Comparison of ENCODE assay signal across 1 cellular context in genomic region chr17:62950067-62950466, GRCh38.
TF ChIP-seq lines count a peak whose summit lies in the region.

No MANE protein-coding gene starts in this region.

TF ChIP-seq in HepG2, 621 proteins besides CTCF, POLR2A, EP300 and RAD21:
- TF ChIP-seq ZNF615 (CRISPR knock-in tag; IDR thresholded peaks at IDR 0.05; ENCODE audit: borderline replicate concordance) (no peak), ZSCAN9 (CRISPR knock-in tag; IDR thresholded peaks at IDR 0.05; ENCODE audit: borderline replicate concordance) (no peak), MIER3 (CRISPR knock-in tag; IDR thresholded peaks at IDR 0.05; ENCODE audit: borderline replicate concordance) (no peak), KAT7 (CRISPR knock-in tag; IDR thresholded peaks at IDR 0.05; ENCODE audit: borderline replicate concordance) (no peak), TFE3 (CRISPR knock-in tag; IDR thresholded peaks at IDR 0.05) (no peak), CCDC6 (CRISPR knock-in tag; IDR thresholded peaks at IDR 0.05) (no peak), THYN1 (CRISPR knock-in tag; IDR thresholded peaks at IDR 0.05; ENCODE audit: borderline replicate concordance, low read depth) (no peak), PRPF4 (IDR thresholded peaks at IDR 0.05; ENCODE audit: low read depth, low read length, poor library complexity, severe bottlenecking) (no peak)
- TF ChIP-seq, protein P1, sequence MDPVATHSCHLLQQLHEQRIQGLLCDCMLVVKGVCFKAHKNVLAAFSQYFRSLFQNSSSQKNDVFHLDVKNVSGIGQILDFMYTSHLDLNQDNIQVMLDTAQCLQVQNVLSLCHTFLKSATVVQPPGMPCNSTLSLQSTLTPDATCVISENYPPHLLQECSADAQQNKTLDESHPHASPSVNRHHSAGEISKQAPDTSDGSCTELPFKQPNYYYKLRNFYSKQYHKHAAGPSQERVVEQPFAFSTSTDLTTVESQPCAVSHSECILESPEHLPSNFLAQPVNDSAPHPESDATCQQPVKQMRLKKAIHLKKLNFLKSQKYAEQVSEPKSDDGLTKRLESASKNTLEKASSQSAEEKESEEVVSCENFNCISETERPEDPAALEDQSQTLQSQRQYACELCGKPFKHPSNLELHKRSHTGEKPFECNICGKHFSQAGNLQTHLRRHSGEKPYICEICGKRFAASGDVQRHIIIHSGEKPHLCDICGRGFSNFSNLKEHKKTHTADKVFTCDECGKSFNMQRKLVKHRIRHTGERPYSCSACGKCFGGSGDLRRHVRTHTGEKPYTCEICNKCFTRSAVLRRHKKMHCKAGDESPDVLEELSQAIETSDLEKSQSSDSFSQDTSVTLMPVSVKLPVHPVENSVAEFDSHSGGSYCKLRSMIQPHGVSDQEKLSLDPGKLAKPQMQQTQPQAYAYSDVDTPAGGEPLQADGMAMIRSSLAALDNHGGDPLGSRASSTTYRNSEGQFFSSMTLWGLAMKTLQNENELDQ (CRISPR knock-in tag; IDR thresholded peaks at IDR 0.05; ENCODE audit: borderline replicate concordance) = no peak
- TF ChIP-seq, protein P2, sequence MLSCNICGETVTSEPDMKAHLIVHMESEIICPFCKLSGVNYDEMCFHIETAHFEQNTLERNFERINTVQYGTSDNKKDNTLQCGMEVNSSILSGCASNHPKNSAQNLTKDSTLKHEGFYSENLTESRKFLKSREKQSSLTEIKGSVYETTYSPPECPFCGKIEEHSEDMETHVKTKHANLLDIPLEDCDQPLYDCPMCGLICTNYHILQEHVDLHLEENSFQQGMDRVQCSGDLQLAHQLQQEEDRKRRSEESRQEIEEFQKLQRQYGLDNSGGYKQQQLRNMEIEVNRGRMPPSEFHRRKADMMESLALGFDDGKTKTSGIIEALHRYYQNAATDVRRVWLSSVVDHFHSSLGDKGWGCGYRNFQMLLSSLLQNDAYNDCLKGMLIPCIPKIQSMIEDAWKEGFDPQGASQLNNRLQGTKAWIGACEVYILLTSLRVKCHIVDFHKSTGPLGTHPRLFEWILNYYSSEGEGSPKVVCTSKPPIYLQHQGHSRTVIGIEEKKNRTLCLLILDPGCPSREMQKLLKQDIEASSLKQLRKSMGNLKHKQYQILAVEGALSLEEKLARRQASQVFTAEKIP (CRISPR knock-in tag; IDR thresholded peaks at IDR 0.05; ENCODE audit: borderline replicate concordance) = no peak
- TF ChIP-seq, protein P3, sequence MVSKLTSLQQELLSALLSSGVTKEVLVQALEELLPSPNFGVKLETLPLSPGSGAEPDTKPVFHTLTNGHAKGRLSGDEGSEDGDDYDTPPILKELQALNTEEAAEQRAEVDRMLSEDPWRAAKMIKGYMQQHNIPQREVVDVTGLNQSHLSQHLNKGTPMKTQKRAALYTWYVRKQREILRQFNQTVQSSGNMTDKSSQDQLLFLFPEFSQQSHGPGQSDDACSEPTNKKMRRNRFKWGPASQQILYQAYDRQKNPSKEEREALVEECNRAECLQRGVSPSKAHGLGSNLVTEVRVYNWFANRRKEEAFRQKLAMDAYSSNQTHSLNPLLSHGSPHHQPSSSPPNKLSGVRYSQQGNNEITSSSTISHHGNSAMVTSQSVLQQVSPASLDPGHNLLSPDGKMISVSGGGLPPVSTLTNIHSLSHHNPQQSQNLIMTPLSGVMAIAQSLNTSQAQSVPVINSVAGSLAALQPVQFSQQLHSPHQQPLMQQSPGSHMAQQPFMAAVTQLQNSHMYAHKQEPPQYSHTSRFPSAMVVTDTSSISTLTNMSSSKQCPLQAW (CRISPR knock-in tag; IDR thresholded peaks at IDR 0.05) = no peak
- TF ChIP-seq, protein P4, sequence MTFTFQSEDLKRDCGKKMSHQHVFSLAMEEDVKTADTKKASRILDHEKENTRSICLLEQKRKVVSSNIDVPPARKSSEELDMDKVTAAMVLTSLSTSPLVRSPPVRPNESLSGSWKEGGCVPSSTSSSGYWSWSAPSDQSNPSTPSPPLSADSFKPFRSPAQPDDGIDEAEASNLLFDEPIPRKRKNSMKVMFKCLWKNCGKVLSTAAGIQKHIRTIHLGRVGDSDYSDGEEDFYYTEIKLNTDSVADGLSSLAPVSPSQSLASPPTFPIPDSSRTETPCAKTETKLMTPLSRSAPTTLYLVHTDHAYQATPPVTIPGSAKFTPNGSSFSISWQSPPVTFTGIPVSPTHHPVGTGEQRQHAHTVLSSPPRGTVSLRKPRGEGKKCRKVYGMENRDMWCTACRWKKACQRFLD (CRISPR knock-in tag; IDR thresholded peaks at IDR 0.05; ENCODE audit: borderline replicate concordance) = no peak
- TF ChIP-seq, protein P5, sequence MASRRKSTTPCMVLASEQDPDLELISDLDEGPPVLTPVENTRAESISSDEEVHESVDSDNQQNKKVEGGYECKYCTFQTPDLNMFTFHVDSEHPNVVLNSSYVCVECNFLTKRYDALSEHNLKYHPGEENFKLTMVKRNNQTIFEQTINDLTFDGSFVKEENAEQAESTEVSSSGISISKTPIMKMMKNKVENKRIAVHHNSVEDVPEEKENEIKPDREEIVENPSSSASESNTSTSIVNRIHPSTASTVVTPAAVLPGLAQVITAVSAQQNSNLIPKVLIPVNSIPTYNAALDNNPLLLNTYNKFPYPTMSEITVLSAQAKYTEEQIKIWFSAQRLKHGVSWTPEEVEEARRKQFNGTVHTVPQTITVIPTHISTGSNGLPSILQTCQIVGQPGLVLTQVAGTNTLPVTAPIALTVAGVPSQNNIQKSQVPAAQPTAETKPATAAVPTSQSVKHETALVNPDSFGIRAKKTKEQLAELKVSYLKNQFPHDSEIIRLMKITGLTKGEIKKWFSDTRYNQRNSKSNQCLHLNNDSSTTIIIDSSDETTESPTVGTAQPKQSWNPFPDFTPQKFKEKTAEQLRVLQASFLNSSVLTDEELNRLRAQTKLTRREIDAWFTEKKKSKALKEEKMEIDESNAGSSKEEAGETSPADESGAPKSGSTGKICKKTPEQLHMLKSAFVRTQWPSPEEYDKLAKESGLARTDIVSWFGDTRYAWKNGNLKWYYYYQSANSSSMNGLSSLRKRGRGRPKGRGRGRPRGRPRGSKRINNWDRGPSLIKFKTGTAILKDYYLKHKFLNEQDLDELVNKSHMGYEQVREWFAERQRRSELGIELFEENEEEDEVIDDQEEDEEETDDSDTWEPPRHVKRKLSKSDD (CRISPR knock-in tag; IDR thresholded peaks at IDR 0.05; ENCODE audit: low read depth) = no peak
- TF ChIP-seq, protein P6, sequence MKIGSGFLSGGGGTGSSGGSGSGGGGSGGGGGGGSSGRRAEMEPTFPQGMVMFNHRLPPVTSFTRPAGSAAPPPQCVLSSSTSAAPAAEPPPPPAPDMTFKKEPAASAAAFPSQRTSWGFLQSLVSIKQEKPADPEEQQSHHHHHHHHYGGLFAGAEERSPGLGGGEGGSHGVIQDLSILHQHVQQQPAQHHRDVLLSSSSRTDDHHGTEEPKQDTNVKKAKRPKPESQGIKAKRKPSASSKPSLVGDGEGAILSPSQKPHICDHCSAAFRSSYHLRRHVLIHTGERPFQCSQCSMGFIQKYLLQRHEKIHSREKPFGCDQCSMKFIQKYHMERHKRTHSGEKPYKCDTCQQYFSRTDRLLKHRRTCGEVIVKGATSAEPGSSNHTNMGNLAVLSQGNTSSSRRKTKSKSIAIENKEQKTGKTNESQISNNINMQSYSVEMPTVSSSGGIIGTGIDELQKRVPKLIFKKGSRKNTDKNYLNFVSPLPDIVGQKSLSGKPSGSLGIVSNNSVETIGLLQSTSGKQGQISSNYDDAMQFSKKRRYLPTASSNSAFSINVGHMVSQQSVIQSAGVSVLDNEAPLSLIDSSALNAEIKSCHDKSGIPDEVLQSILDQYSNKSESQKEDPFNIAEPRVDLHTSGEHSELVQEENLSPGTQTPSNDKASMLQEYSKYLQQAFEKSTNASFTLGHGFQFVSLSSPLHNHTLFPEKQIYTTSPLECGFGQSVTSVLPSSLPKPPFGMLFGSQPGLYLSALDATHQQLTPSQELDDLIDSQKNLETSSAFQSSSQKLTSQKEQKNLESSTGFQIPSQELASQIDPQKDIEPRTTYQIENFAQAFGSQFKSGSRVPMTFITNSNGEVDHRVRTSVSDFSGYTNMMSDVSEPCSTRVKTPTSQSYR (CRISPR knock-in tag; IDR thresholded peaks at IDR 0.05; ENCODE audit: borderline replicate concordance) = no peak
